Comparison of ENCODE assay signal across 2 cellular contexts in the genomic region with DNA sequence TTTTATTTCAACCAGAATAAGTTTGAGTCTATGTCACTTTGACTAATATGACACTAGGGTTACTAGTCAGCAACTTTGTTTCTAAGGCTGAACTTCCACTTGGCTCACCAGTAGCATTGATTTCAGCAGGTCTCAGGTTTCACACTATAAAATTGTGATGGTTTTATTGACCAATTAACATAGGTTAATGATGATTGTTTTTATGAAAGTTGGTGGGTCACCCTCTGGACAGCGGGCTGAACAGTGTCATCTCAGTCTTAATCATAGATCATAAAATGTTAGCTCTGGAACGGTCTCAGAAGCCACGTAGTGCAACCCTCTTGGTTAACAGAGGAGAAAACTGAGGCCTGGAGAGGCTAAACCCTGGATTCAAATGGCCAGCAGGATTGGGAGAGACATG. TPM values are rescaled to one million over a fixed set of nuclear protein-coding genes. Genes with fewer than 3 reads are reported as not detected.
"Had no signal": no experiment of that assay in that cellular context is flagged by ENCODE, and none has a peak within 500 bp of the region (broad histone marks: within the 10 kb centered on the region; RNA-seq: fewer than 3 reads in every experiment).

No MANE protein-coding gene starts in this region.

RNA-seq across cellular contexts. Expression of a gene that starts 40.2 kb away (rescaled TPM):
- total RNA-seq: osteocyte, smooth muscle cell had no signal
